ENCODE assay signal across 8 cellular contexts in genomic region chr1:41371630-41372599, GRCh38. TPM values are rescaled to one million over a fixed set of nuclear protein-coding genes. Genes with fewer than 3 reads are reported as not detected.
DNase-seq lines count a peak whose midpoint lies in the region; ATAC-seq, FAIRE-seq and TF ChIP-seq lines count a peak whose summit lies in the region.

No MANE protein-coding gene starts in this region.

- H3K27me3 ChIP-seq in psoas muscle (ENCODE audit: insufficient read depth in 3 of 3, low read length in 2 of 3): no peaks in the 10 kb centered on the region

- H3K9me3 Mint-ChIP-seq in glutamatergic neuron (ENCODE audit: unreplicated experiment): peaks cover 4% of the 10 kb centered on the region

- peaks cover 48% of the 10 kb centered on the region for H3K4me1 Mint-ChIP-seq in glutamatergic neuron (ENCODE audit: low read depth, unreplicated experiment)

- WGBS in psoas muscle, 3 donors: 11 to 16% (median 12%) methylated on average over 7 of the region's 7 CpGs

- H3K36me3 ChIP-seq in psoas muscle (ENCODE audit: insufficient read depth in 1 of 2, low read depth in 1 of 2): no peaks in the 10 kb centered on the region

- in situ Hi-C loops in ACHN (cut with HindIII; ENCODE audit: low pct_ligation_motif_present, low pct_unique_long_range_greater_than_20kb, low sequenced_read_pairs): no loop called here

- peak overlapping the region; percentile 22 for H3K4me3 ChIP-seq in psoas muscle

- ATAC-seq in psoas muscle: peak; percentile 70 to 80 (median 77)
- ATAC-seq in HG03354 (IDR thresholded peaks at IDR 0.05; ENCODE audit: poor library complexity, severe bottlenecking, unreplicated experiment): no peak

- FAIRE-seq in HTR-8/SVneo (lab: Jason Lieb, UNC) (peak; percentile 57), GM12892 (lab: Jason Lieb, UNC) (no peak)

- no peaks in the 10 kb centered on the region for H3K36me3 Mint-ChIP-seq in glutamatergic neuron (ENCODE audit: unreplicated experiment)

- peak overlapping the region; percentile 75 for H3K27ac ChIP-seq in psoas muscle

- TF ChIP-seq CTCF in glutamatergic neuron (IDR thresholded peaks at IDR 0.05; ENCODE audit: partially characterized antibody, unreplicated experiment): no peak
- no peak for TF ChIP-seq CTCF in psoas muscle (IDR thresholded peaks at IDR 0.05)

- no peak for TF ChIP-seq POLR2A in GM12892 (IDR thresholded peaks at IDR 0.05; ENCODE audit: low read depth, low read length)

- no peaks in the 10 kb centered on the region for H3K9me3 ChIP-seq in psoas muscle

- peak overlapping the region; percentile 64 for H3K4me3 Mint-ChIP-seq in glutamatergic neuron (ENCODE audit: unreplicated experiment)

- intact Hi-C loops in psoas muscle (cut with DNase I): no loop called here

- peak overlapping the region; percentile 93 for H3K27ac Mint-ChIP-seq in glutamatergic neuron (ENCODE audit: unreplicated experiment)

- H3K4me1 ChIP-seq in psoas muscle: peaks cover 37% of the 10 kb centered on the region

- peaks cover 17% of the 10 kb centered on the region for H3K27me3 Mint-ChIP-seq in glutamatergic neuron (ENCODE audit: unreplicated experiment)

- DNase-seq in HTR-8/SVneo (ENCODE audit: insufficient read length, low spot score) (peak; percentile 45), NCI-H524 (lab: John Stamatoyannopoulos, UW) (peak; percentile 97 to 98), glutamatergic neuron (peak; percentile 82), psoas muscle (peak; percentile 37 to 78), GM12892 (ENCODE audit: insufficient read length) (no peak), ACHN (no peak)
- DNase-seq in stimulated activated CD4-positive, alpha-beta T cell treated with anti-CD3 and anti-CD28 coated beads, Interleukin-2, amount 100 ng/mL, for 48 hours: no peak

RNA-seq across cellular contexts. Expression of gene FOXO6, which starts 10.7 kb away (rescaled TPM):
- total RNA-seq in glutamatergic neuron (ENCODE audit: unreplicated experiment) (11.7 TPM), psoas muscle (1 to 10 TPM in 3 of 4 donors, under 1 TPM in 1; 0.84 to 8.6 (median 3.3) TPM)
- polyA plus RNA-seq in psoas muscle: under 1 TPM; 0.42 to 0.88 (median 0.44) TPM
- polyA plus RNA-seq in GM12892 (2012; ENCODE audit: missing spikeins): not detected

Comparison
In these comparisons a context has a peak if more than half of its experiments do, and no peak if none do; other contexts are left out.
1. DNase-seq: peak in HTR-8/SVneo (single experiment), NCI-H524 (2 of 2), glutamatergic neuron (single experiment) and psoas muscle (2 of 2); none in stimulated activated CD4-positive, alpha-beta T cell treated with anti-CD3 and anti-CD28 coated beads, Interleukin-2, amount 100 ng/mL, for 48 hours (0 of 2), GM12892 (single experiment) and ACHN (single experiment).